In the genomic region with DNA sequence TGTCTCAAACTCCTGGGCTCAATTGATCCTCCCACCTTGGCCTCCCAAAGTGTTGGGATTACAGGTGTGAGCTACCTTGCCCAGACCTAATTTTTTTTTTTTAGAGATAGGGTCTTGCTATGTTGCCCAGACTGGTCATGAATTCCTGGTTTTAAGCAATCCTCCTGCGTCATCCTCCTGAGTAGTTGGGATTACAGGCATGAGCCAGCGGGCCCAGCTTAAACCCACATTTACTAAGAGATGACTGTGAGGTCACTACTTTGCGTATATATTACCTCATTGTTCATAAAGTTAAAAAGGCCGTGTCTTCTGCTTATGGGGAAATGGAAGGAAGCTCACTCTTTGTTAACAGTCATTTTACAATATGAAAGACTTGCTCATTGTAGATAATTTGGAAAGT, we compare ENCODE assay signal across 10 cellular contexts. TPM values are rescaled to one million over a fixed set of nuclear protein-coding genes. Genes with fewer than 3 reads are reported as not detected.
DNase-seq lines count a peak whose midpoint lies in the region; ATAC-seq and TF ChIP-seq lines count a peak whose summit lies in the region.
"Had no signal": no experiment of that assay in that cellular context is flagged by ENCODE, and none has a peak within 500 bp of the region (broad histone marks: within the 10 kb centered on the region; RNA-seq: fewer than 3 reads in every experiment).

No MANE protein-coding gene starts in this region.

- TF ChIP-seq CTCF in right lobe of liver (IDR thresholded peaks at IDR 0.05): no peak
- TF ChIP-seq CTCF in tibial nerve (IDR thresholded peaks at IDR 0.05): no peak

- peak overlapping the region; percentile 90 for H3K4me3 Mint-ChIP-seq in activated naive CD4-positive, alpha-beta T cell treated with anti-CD3 and anti-CD28 coated beads, Interleukin-2, amount 50 U/mL, for 24 hours
- peak overlapping the region; percentile 98 for H3K4me3 Mint-ChIP-seq in activated T-helper 17 cell treated with anti-CD3 and anti-CD28 coated beads, Interleukin-2, amount 50 U/mL, for 72 hours

- peak overlapping the region; percentile 67 to 82 (median 74) for H3K27ac ChIP-seq in right lobe of liver
- peak overlapping the region in 3 of 4 donors; percentile 84 to 94 (median 87) for H3K27ac ChIP-seq in tibial nerve

- no peaks in the 10 kb centered on the region for H3K27me3 ChIP-seq in right lobe of liver
- H3K27me3 ChIP-seq in tibial nerve: no peaks in the 10 kb centered on the region

- peaks cover 6% of the 10 kb centered on the region for H3K9me3 Mint-ChIP-seq in activated naive CD4-positive, alpha-beta T cell treated with anti-CD3 and anti-CD28 coated beads, Interleukin-2, amount 50 U/mL, for 24 hours
- H3K9me3 Mint-ChIP-seq in activated T-helper 17 cell treated with anti-CD3 and anti-CD28 coated beads, Interleukin-2, amount 50 U/mL, for 72 hours: no peaks in the 10 kb centered on the region

- TF ChIP-seq POLR2A in right lobe of liver (IDR thresholded peaks at IDR 0.05) (no peak), tibial nerve (IDR thresholded peaks at IDR 0.05) (no peak)

- no peak for ATAC-seq in activated T-helper 17 cell treated with anti-CD3 and anti-CD28 coated beads, Interleukin-2, amount 50 U/mL, for 72 hours (replicated peaks)
- ATAC-seq in right lobe of liver: no peak
- ATAC-seq in HG03342 (IDR thresholded peaks at IDR 0.05; ENCODE audit: unreplicated experiment): no peak

- WGBS in right lobe of liver (ENCODE audit: insufficient coverage, low coverage, low lambda C conversion rate, missing lambda C conversion rate): 74% methylated on average over 3 of the region's 4 CpGs
- WGBS in tibial nerve, 2 donors: 86 to 89% methylated on average over 4 of the region's 4 CpGs

- H3K27ac Mint-ChIP-seq in activated naive CD4-positive, alpha-beta T cell treated with anti-CD3 and anti-CD28 coated beads, Interleukin-2, amount 50 U/mL, for 24 hours: peak overlapping the region; percentile 98
- peak overlapping the region; percentile 95 for H3K27ac Mint-ChIP-seq in activated T-helper 17 cell treated with anti-CD3 and anti-CD28 coated beads, Interleukin-2, amount 50 U/mL, for 72 hours

- intact Hi-C loops in right lobe of liver (cut with DNase I): no loop called here

- H3K4me1 Mint-ChIP-seq in activated naive CD4-positive, alpha-beta T cell treated with anti-CD3 and anti-CD28 coated beads, Interleukin-2, amount 50 U/mL, for 24 hours: peaks cover 92% of the 10 kb centered on the region
- H3K4me1 Mint-ChIP-seq in activated T-helper 17 cell treated with anti-CD3 and anti-CD28 coated beads, Interleukin-2, amount 50 U/mL, for 72 hours: peaks cover 54% of the 10 kb centered on the region

- H3K4me1 ChIP-seq in right lobe of liver (peaks cover 0 to 57% (median 17%) of the 10 kb centered on the region in 4 donors), tibial nerve (peaks cover 4 to 72% (median 49%) of the 10 kb centered on the region in 4 donors)

- DNase-seq in activated naive CD4-positive, alpha-beta T cell treated with Interleukin-2 at 50 U/mL for 16 hours: no peak
- no peak for DNase-seq in right lobe of liver
- DNase-seq in tibial nerve (ENCODE audit: low spot score in 2 of 2): no peak
- no peak for DNase-seq in 8988T
- DNase-seq in dermis blood vessel endothelial cell: no peak
- DNase-seq: NCI-H1694 treated with DMSO at 0.1 percent for 48 hours had no signal

- H3K4me3 ChIP-seq in right lobe of liver: no peak overlapping the region
- H3K4me3 ChIP-seq in tibial nerve: peak overlapping the region in 1 of 4 donors; percentile 36

- TF ChIP-seq EP300 in tibial nerve (IDR thresholded peaks at IDR 0.05): no peak

- peaks cover 17% of the 10 kb centered on the region for H3K36me3 Mint-ChIP-seq in activated naive CD4-positive, alpha-beta T cell treated with anti-CD3 and anti-CD28 coated beads, Interleukin-2, amount 50 U/mL, for 24 hours
- H3K36me3 Mint-ChIP-seq in activated T-helper 17 cell treated with anti-CD3 and anti-CD28 coated beads, Interleukin-2, amount 50 U/mL, for 72 hours (ENCODE audit: low read depth): peaks cover 61% of the 10 kb centered on the region

- H3K36me3 ChIP-seq in right lobe of liver (no peaks in the 10 kb centered on the region), tibial nerve (no peaks in the 10 kb centered on the region)

- H3K9me3 ChIP-seq in right lobe of liver (no peaks in the 10 kb centered on the region), tibial nerve (no peaks in the 10 kb centered on the region)

- no peaks in the 10 kb centered on the region for H3K27me3 Mint-ChIP-seq in activated naive CD4-positive, alpha-beta T cell treated with anti-CD3 and anti-CD28 coated beads, Interleukin-2, amount 50 U/mL, for 24 hours
- no peaks in the 10 kb centered on the region for H3K27me3 Mint-ChIP-seq in activated T-helper 17 cell treated with anti-CD3 and anti-CD28 coated beads, Interleukin-2, amount 50 U/mL, for 72 hours

RNA-seq across cellular contexts. Expression of a gene that starts 39.6 kb away (rescaled TPM):
- not detected for total RNA-seq in activated T-helper 17 cell treated with anti-CD3 and anti-CD28 coated beads, Interleukin-2, amount 50 U/mL, for 72 hours
- total RNA-seq in right lobe of liver (under 1 TPM in 4 of 6 experiments, not detected in 2; 0.11 to 0.21 (median 0.17) TPM), tibial nerve (1 to 10 TPM in 1 of 4 donors, under 1 TPM in 1, not detected in 2; 0.63 to 5.9 TPM), dermis blood vessel endothelial cell (not detected in 2 replicates)
- total RNA-seq: myocyte had no signal
